In the genomic region with DNA sequence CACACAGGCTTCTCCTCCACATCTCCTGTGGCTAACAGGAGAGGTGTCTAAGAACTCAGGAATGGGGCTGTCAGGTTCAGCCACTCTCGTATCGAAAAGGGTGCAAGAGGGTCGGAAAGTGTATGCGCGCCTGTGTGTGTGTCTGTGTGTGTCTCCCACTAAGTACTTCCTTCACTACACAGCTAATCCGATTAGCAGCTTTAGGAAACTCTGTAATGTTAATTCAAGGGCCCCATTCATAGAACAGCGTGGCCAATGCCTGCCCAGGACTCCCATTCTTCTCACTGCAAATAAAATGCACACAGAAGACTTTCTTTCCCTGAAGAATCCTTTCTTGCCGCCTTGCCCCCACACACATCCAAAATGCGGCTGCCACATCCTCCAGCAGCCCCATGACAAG, we compare ENCODE assay signal across 16 cellular contexts. TPM values are rescaled to one million over a fixed set of nuclear protein-coding genes. Genes with fewer than 3 reads are reported as not detected.
DNase-seq lines count a peak whose midpoint lies in the region; ATAC-seq lines count a peak whose summit lies in the region.
"Had no signal": no experiment of that assay in that cellular context is flagged by ENCODE, and none has a peak within 500 bp of the region (broad histone marks: within the 10 kb centered on the region; RNA-seq: fewer than 3 reads in every experiment).

No MANE protein-coding gene starts in this region.

- no peak overlapping the region for H3K23ac ChIP-seq in neuronal stem cell (ENCODE audit: low read depth, low read length, poor library complexity)

- H3K4me3 Mint-ChIP-seq in activated CD4-positive, alpha-beta memory T cell treated with anti-CD3 and anti-CD28 coated beads, Interleukin-2, amount 10 ng/mL, durations not matched to agents 7 days and 5 days = no peak overlapping the region
- H3K4me3 Mint-ChIP-seq: B cell; CD4-positive, alpha-beta T cell had no signal

- no peak overlapping the region for H3K27ac Mint-ChIP-seq in activated CD4-positive, alpha-beta memory T cell treated with anti-CD3 and anti-CD28 coated beads, Interleukin-2, amount 10 ng/mL, durations not matched to agents 7 days and 5 days
- H3K27ac Mint-ChIP-seq: B cell; CD4-positive, alpha-beta T cell had no signal

- H3K4ac ChIP-seq in neuronal stem cell (ENCODE audit: low read length) = no peak overlapping the region

- no peak overlapping the region for H2BK15ac ChIP-seq in neuronal stem cell (ENCODE audit: low read length)

- ATAC-seq in GM18502 (IDR thresholded peaks at IDR 0.05; ENCODE audit: poor library complexity, unreplicated experiment) = no peak
- ATAC-seq: HCT116 had no signal

- no peaks in the 10 kb centered on the region for H3K9me3 Mint-ChIP-seq in activated CD4-positive, alpha-beta memory T cell treated with anti-CD3 and anti-CD28 coated beads, Interleukin-2, amount 10 ng/mL, durations not matched to agents 7 days and 5 days
- H3K9me3 Mint-ChIP-seq: CD4-positive, alpha-beta T cell had no signal

- no peak overlapping the region for H3K27ac ChIP-seq in neuronal stem cell (replicated peaks; ENCODE audit: low read length)

- H3K79me1 ChIP-seq in neuronal stem cell (ENCODE audit: low read depth, low read length) = no peaks in the 10 kb centered on the region

- H3K18ac ChIP-seq in neuronal stem cell (ENCODE audit: low read length) = no peak overlapping the region

- no peak overlapping the region for H2BK12ac ChIP-seq in neuronal stem cell (ENCODE audit: low read length)

- H3K4me1 Mint-ChIP-seq in activated CD4-positive, alpha-beta memory T cell treated with anti-CD3 and anti-CD28 coated beads, Interleukin-2, amount 10 ng/mL, durations not matched to agents 7 days and 5 days = no peaks in the 10 kb centered on the region
- H3K4me1 Mint-ChIP-seq: B cell had no signal

- peaks cover 0 to 4% of the 10 kb centered on the region in 2 donors for H3K9me3 ChIP-seq in neuronal stem cell (replicated peaks in 1 of 2; ENCODE audit: control insufficient read depth in 2 of 2, insufficient read depth in 1 of 2, low read depth in 1 of 2, low read length in 2 of 2)

- H3K4me1 ChIP-seq in neuronal stem cell (ENCODE audit: control insufficient read depth in 2 of 2, insufficient read depth in 1 of 2, low read depth in 1 of 2, low read length in 2 of 2) = peaks cover 0 to 12% of the 10 kb centered on the region in 2 donors

- CTCF ChIA-PET in activated CD4-positive, alpha-beta memory T cell treated with anti-CD3 and anti-CD28 coated beads, Interleukin-2, amount 10 ng/mL, durations not matched to agents 7 days and 5 days (lab: Charles Lee) = no interaction called here

- no peak overlapping the region for H2BK5ac ChIP-seq in neuronal stem cell (ENCODE audit: low read length)

- H3K4me2 ChIP-seq in neuronal stem cell (ENCODE audit: insufficient read depth, low read length, poor library complexity, severe bottlenecking) = no peak overlapping the region

- DNase-seq in D341Med (ENCODE audit: low spot score) (peak; percentile 62), NCI-H524 treated with DMSO at 0.1 percent for 48 hours (lab: John Stamatoyannopoulos, UW) (peak; percentile 6), ecto neural progenitor cell (ENCODE audit: low spot score) (peak; percentile 62), neuronal stem cell (ENCODE audit: low spot score) (peak; percentile 39), SW480 (ENCODE audit: low spot score) (no peak)
- no peak for DNase-seq in activated CD4-positive, alpha-beta memory T cell treated with anti-CD3 and anti-CD28 coated beads, Interleukin-2, amount 10 ng/mL, durations not matched to agents 7 days and 5 days
- DNase-seq: C1 segment of cervical spinal cord; Calu3; CD4-positive, alpha-beta T cell; DND-41; GDM1; IMR-90 had no signal

- no peak overlapping the region for H2AFZ ChIP-seq in neuronal stem cell (ENCODE audit: low read length)

- no peak overlapping the region for H3K9ac ChIP-seq in neuronal stem cell (ENCODE audit: low read depth, low read length, poor library complexity)

- H3K27me3 Mint-ChIP-seq in activated CD4-positive, alpha-beta memory T cell treated with anti-CD3 and anti-CD28 coated beads, Interleukin-2, amount 10 ng/mL, durations not matched to agents 7 days and 5 days = peaks cover 14% of the 10 kb centered on the region

- peaks cover 0 to 26% (median 0%) of the 10 kb centered on the region in 3 experiments for H3K27me3 ChIP-seq in neuronal stem cell (ENCODE audit: control insufficient read depth in 3 of 3, insufficient read depth in 3 of 3, low read depth in 1 of 3, low read length in 3 of 3)

- no peak overlapping the region for H3K4me3 ChIP-seq in neuronal stem cell (ENCODE audit: low read length in 2 of 2)

- H2BK120ac ChIP-seq in neuronal stem cell (ENCODE audit: low read depth, low read length) = no peak overlapping the region

- H2AK5ac ChIP-seq in neuronal stem cell (ENCODE audit: low read depth, low read length) = no peak overlapping the region

- no peaks in the 10 kb centered on the region for H3K36me3 Mint-ChIP-seq in activated CD4-positive, alpha-beta memory T cell treated with anti-CD3 and anti-CD28 coated beads, Interleukin-2, amount 10 ng/mL, durations not matched to agents 7 days and 5 days (ENCODE audit: low read depth)

- H4K91ac ChIP-seq in neuronal stem cell (ENCODE audit: low read depth, low read length, poor library complexity) = no peak overlapping the region

- WGBS in neuronal stem cell (ENCODE audit: extremely low coverage in 2 of 2, insufficient read length in 2 of 2, insufficient replicate concordance in 1 of 2), 2 donors = no CpG with 5 or more reads among the region's 9 CpGs

- no peak overlapping the region for H4K8ac ChIP-seq in neuronal stem cell (ENCODE audit: low read depth, low read length)

- H3K14ac ChIP-seq in neuronal stem cell (ENCODE audit: low read length) = no peak overlapping the region

- POLR2A ChIA-PET in activated CD4-positive, alpha-beta memory T cell treated with anti-CD3 and anti-CD28 coated beads, Interleukin-2, amount 10 ng/mL, durations not matched to agents 7 days and 5 days (lab: Charles Lee) = no interaction called here

- H3K36me3 ChIP-seq in neuronal stem cell (replicated peaks in 1 of 2; ENCODE audit: control insufficient read depth in 2 of 2, insufficient read depth in 2 of 2, low read length in 2 of 2) = no peaks in the 10 kb centered on the region

RNA-seq across cellular contexts. Expression of a gene that starts 39.9 kb away (rescaled TPM):
- polyA plus RNA-seq in neuronal stem cell (2013, experiment 1 of 2) = 0.38 TPM
- polyA plus RNA-seq in neuronal stem cell (2013, experiment 2 of 2) = 0.22 TPM
- not detected for total RNA-seq in activated CD4-positive, alpha-beta memory T cell treated with anti-CD3 and anti-CD28 coated beads, Interleukin-2, amount 10 ng/mL, durations not matched to agents 7 days and 5 days
- total RNA-seq: CD4-positive, alpha-beta T cell; HT-29 had no signal

Comparison
In these comparisons a context has a peak if more than half of its experiments do, and no peak if none do; other contexts are left out.
1. DNase-seq: peak in D341Med (single experiment), NCI-H524 treated with DMSO at 0.1 percent for 48 hours (single experiment), ecto neural progenitor cell (single experiment) and neuronal stem cell (single experiment); none in SW480 (single experiment) and activated CD4-positive, alpha-beta memory T cell treated with anti-CD3 and anti-CD28 coated beads, Interleukin-2, amount 10 ng/mL, durations not matched to agents 7 days and 5 days (single experiment).